Comparison of ENCODE assay signal across 8 cellular contexts in the genomic region with DNA sequence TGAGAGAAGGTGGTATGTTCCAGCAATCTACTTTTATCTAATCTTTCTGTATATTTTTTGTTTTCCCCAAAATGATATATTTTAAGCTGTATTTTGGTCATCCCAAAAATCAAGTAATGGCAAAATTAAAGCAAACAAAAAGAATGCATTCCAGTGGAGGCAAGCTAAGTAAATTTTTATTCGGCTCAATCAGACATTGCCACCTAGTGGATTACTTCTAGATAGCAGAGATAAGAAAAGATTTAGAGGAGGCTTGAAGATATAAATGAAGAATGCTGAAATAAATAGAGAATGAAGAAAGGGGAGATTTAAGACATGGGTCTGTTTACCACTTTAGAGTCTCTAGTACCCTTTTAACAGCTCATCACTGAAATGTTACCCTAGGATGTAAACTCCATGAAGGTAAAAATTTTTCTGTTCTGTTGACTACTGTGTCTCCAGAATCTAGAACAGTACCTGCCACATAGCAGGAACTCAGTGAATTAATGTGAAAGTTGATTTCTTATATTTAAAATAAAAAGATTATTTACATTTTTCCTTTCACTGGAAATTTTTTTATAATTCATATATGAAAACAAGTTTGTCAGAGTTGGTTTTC.
DNase-seq lines count a peak whose midpoint lies in the region; FAIRE-seq and TF ChIP-seq lines count a peak whose summit lies in the region.

No MANE protein-coding gene starts in this region.

- no peaks in the 10 kb centered on the region for H3K27me3 ChIP-seq in SK-N-SH (ENCODE audit: insufficient read depth)

- H4K20me1 ChIP-seq in SK-N-SH (ENCODE audit: insufficient read depth), result no peaks in the 10 kb centered on the region

- no peak for TF ChIP-seq EP300 in SK-N-SH (IDR thresholded peaks at IDR 0.05; ENCODE audit: borderline replicate concordance in 1 of 2, low read depth in 1 of 2, low read length in 1 of 2)

- no peaks in the 10 kb centered on the region for H3K9me2 ChIP-seq in SK-N-SH

- WGBS in SK-N-SH (ENCODE audit: low lambda C conversion rate), result 4% methylated on average over 1 of the region's 1 CpG

- H3F3A ChIP-seq in SK-N-SH (replicated peaks; ENCODE audit: insufficient read depth), result no peaks in the 10 kb centered on the region

- no peaks in the 10 kb centered on the region for H3K36me3 ChIP-seq in SK-N-SH (replicated peaks in 1 of 2; ENCODE audit: control insufficient read depth in 1 of 2, insufficient read depth in 2 of 2, low read length in 1 of 2)

- no peaks in the 10 kb centered on the region for H3K79me2 ChIP-seq in SK-N-SH (ENCODE audit: insufficient read depth)

- no peak overlapping the region for H2AFZ ChIP-seq in SK-N-SH (ENCODE audit: low read depth)

- CTCF ChIA-PET in SK-N-SH (lab: Yijun Ruan, JAX), result interaction anchor here (0.6 to 9.2 kb wide), 67 partner anchors 8 to 654 kb away, joined by 3 to 79 read pairs (median 5); partner anchors contain the start of genes LARP7 and ZGRF1

- no peaks in the 10 kb centered on the region for H3K9me3 ChIP-seq in SK-N-SH

- peak overlapping the region in 1 of 2 experiments; percentile 45; a peak in 1 of 4 replicates for H3K27ac ChIP-seq in SK-N-SH (ENCODE audit: low read depth in 2 of 2, low read length in 1 of 2)

- POLR2A ChIA-PET in SK-N-SH (lab: Yijun Ruan, JAX), result no interaction called here

- peak; percentile 91 for TF ChIP-seq CTCF in SK-N-SH (IDR thresholded peaks at IDR 0.05)

- no peak overlapping the region for H3K9ac ChIP-seq in SK-N-SH

- peak; percentile 1 to 26 for DNase-seq in NOMO-1 (lab: John Stamatoyannopoulos, UW; ENCODE audit: unreplicated experiment in 2 of 2)
- DNase-seq in NOMO-1 treated with dmso at 0.1 percent for 144 hours (lab: John Stamatoyannopoulos, UW; ENCODE audit: unreplicated experiment), result no peak
- peak; percentile 19 for DNase-seq in HTR-8/SVneo (ENCODE audit: insufficient read length, low spot score)
- peak; percentile 38 for DNase-seq in SK-N-SH
- peak; percentile 51 for DNase-seq in foreskin melanocyte
- peak; percentile 29 for DNase-seq in smooth muscle cell of the brain vasculature (ENCODE audit: low read depth, low spot score)
- no peak for DNase-seq in activated CD4-positive, alpha-beta T cell treated with anti-CD3 and anti-CD28 coated beads for 1 hour
- no peak for DNase-seq in activated naive CD4-positive, alpha-beta T cell treated with anti-CD3 and anti-CD28 coated beads, Interleukin-2, amount 50 U/mL, for 16 hours

- peaks cover 0 to 19% of the 10 kb centered on the region in 2 experiments; a peak in 1 of 4 replicates for H3K4me1 ChIP-seq in SK-N-SH (ENCODE audit: control insufficient read depth in 1 of 2, insufficient read depth in 2 of 2, low read depth in 1 of 2, low read length in 1 of 2)

- no peak overlapping the region for H3K4me3 ChIP-seq in SK-N-SH (ENCODE audit: low read depth in 2 of 2, low read length in 1 of 2)

- TF ChIP-seq RAD21 in SK-N-SH (IDR thresholded peaks at IDR 0.05; ENCODE audit: low read length), result peak; percentile 88

- FAIRE-seq in HTR-8/SVneo (lab: Jason Lieb, UNC), result no peak

- H3K4me2 ChIP-seq in SK-N-SH, result no peak overlapping the region

TF ChIP-seq in SK-N-SH, 30 proteins besides CTCF, POLR2A, EP300 and RAD21:
- TF ChIP-seq MXI1 (IDR thresholded peaks at IDR 0.05; ENCODE audit: low read depth, low read length) (no peak), RXRA (IDR thresholded peaks at IDR 0.05; ENCODE audit: borderline replicate concordance, low read depth) (no peak), GABPA (IDR thresholded peaks at IDR 0.05; ENCODE audit: low read depth) (no peak), MEF2A (IDR thresholded peaks at IDR 0.05; ENCODE audit: borderline replicate concordance, low read depth) (no peak), RCOR1 (IDR thresholded peaks at IDR 0.05; ENCODE audit: low read length) (0 out of 2 replicates have a peak, but pooled peaks have one; percentile 25), NRF1 (IDR thresholded peaks at IDR 0.05; ENCODE audit: low read depth, low read length) (no peak), GATA2 (CRISPR knock-in tag; IDR thresholded peaks at IDR 0.05) (peak; percentile 69), EZH2phosphoT487 (IDR thresholded peaks at IDR 0.05; ENCODE audit: borderline replicate concordance, low read depth) (no peak), JUND (IDR thresholded peaks at IDR 0.05) (no peak), SMC3 (IDR thresholded peaks at IDR 0.05; ENCODE audit: low read depth, low read length) (peak; percentile 78), TAF1 (IDR thresholded peaks at IDR 0.05; ENCODE audit: borderline replicate concordance, low read depth, low read length) (no peak), NFIC (IDR thresholded peaks at IDR 0.05; ENCODE audit: borderline replicate concordance) (no peak)
- TF ChIP-seq, protein P1, sequence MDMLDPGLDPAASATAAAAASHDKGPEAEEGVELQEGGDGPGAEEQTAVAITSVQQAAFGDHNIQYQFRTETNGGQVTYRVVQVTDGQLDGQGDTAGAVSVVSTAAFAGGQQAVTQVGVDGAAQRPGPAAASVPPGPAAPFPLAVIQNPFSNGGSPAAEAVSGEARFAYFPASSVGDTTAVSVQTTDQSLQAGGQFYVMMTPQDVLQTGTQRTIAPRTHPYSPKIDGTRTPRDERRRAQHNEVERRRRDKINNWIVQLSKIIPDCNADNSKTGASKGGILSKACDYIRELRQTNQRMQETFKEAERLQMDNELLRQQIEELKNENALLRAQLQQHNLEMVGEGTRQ (IDR thresholded peaks at IDR 0.05; ENCODE audit: borderline replicate concordance, low read depth, low read length), result no peak
- TF ChIP-seq, protein P2, sequence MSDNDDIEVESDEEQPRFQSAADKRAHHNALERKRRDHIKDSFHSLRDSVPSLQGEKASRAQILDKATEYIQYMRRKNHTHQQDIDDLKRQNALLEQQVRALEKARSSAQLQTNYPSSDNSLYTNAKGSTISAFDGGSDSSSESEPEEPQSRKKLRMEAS (IDR thresholded peaks at IDR 0.05; ENCODE audit: low read depth), result no peak
- TF ChIP-seq, protein P3, sequence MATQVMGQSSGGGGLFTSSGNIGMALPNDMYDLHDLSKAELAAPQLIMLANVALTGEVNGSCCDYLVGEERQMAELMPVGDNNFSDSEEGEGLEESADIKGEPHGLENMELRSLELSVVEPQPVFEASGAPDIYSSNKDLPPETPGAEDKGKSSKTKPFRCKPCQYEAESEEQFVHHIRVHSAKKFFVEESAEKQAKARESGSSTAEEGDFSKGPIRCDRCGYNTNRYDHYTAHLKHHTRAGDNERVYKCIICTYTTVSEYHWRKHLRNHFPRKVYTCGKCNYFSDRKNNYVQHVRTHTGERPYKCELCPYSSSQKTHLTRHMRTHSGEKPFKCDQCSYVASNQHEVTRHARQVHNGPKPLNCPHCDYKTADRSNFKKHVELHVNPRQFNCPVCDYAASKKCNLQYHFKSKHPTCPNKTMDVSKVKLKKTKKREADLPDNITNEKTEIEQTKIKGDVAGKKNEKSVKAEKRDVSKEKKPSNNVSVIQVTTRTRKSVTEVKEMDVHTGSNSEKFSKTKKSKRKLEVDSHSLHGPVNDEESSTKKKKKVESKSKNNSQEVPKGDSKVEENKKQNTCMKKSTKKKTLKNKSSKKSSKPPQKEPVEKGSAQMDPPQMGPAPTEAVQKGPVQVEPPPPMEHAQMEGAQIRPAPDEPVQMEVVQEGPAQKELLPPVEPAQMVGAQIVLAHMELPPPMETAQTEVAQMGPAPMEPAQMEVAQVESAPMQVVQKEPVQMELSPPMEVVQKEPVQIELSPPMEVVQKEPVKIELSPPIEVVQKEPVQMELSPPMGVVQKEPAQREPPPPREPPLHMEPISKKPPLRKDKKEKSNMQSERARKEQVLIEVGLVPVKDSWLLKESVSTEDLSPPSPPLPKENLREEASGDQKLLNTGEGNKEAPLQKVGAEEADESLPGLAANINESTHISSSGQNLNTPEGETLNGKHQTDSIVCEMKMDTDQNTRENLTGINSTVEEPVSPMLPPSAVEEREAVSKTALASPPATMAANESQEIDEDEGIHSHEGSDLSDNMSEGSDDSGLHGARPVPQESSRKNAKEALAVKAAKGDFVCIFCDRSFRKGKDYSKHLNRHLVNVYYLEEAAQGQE (IDR thresholded peaks at IDR 0.05; ENCODE audit: low read depth, low read length), result no peak
- TF ChIP-seq, protein P4, sequence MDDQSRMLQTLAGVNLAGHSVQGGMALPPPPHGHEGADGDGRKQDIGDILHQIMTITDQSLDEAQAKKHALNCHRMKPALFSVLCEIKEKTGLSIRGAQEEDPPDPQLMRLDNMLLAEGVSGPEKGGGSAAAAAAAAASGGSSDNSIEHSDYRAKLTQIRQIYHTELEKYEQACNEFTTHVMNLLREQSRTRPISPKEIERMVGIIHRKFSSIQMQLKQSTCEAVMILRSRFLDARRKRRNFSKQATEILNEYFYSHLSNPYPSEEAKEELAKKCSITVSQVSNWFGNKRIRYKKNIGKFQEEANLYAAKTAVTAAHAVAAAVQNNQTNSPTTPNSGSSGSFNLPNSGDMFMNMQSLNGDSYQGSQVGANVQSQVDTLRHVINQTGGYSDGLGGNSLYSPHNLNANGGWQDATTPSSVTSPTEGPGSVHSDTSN (IDR thresholded peaks at IDR 0.05), result no peak

Comparison
In these comparisons a context has a peak if more than half of its experiments do, and no peak if none do; other contexts are left out.
1. DNase-seq: peak in NOMO-1 (2 of 2), HTR-8/SVneo (single experiment), SK-N-SH (single experiment), foreskin melanocyte (single experiment) and smooth muscle cell of the brain vasculature (single experiment); none in NOMO-1 treated with dmso at 0.1 percent for 144 hours (single experiment), activated CD4-positive, alpha-beta T cell treated with anti-CD3 and anti-CD28 coated beads for 1 hour (single experiment) and activated naive CD4-positive, alpha-beta T cell treated with anti-CD3 and anti-CD28 coated beads, Interleukin-2, amount 50 U/mL, for 16 hours (single experiment).